ENCODE assay signal across 8 cellular contexts in genomic region chr12:52006726-52007157, GRCh38. TPM values are rescaled to one million over a fixed set of nuclear protein-coding genes. Genes with fewer than 3 reads are reported as not detected.
DNase-seq lines count a peak whose midpoint lies in the region; ATAC-seq and TF ChIP-seq lines count a peak whose summit lies in the region.

Gene TAMALIN, plus strand, starts transcription at chr12:52006946. Its CDS starts 74 bp downstream, at chr12:52007020.

- ATAC-seq in left lobe of liver: peak; percentile 56
- ATAC-seq in GM19324 (IDR thresholded peaks at IDR 0.05; ENCODE audit: low FRiP score, unreplicated experiment): no peak
- ATAC-seq in HG03378 (IDR thresholded peaks at IDR 0.05; ENCODE audit: unreplicated experiment): no peak

- POLR2A ChIA-PET in AG04450 (lab: Yijun Ruan, JAX): interaction anchor here (0.5 to 2.3 kb wide), 18 partner anchors 9 to 949 kb away, joined by 3 to 28 read pairs (median 4); partner anchors contain the start of genes ATG101 and NR4A1

- H3K4me3 ChIP-seq in AG04450 (ENCODE audit: low read depth, low read length) (peak within 1 kb of the TSS; percentile 81), choroid plexus epithelial cell (ENCODE audit: low read depth, low read length) (peak within 1 kb of the TSS; percentile 78)

- no peak within 1 kb of the TSS for H3K27ac ChIP-seq in AG04450 (ENCODE audit: low read depth, low read length)

- TF ChIP-seq CTCF in AG04450 (IDR thresholded peaks at IDR 0.05; ENCODE audit: low read depth, low read length) (no peak), choroid plexus epithelial cell (conservative IDR thresholded peaks at IDR 0.05; ENCODE audit: low read depth, low read length) (no peak)

- CTCF ChIA-PET in AG04450 (lab: Charles Lee): interaction anchor here (0.5 to 15.4 kb wide), 3 partner anchors 13 to 44 kb away, joined by 4 to 599 read pairs (median 76); no protein-coding TSS in a partner anchor

- DNase-seq in AG04450 (ENCODE audit: low read depth, low spot score): no peak
- DNase-seq in HuH-7 (ENCODE audit: low spot score): peak; percentile 53
- DNase-seq in activated CD4-positive, CD25-positive, alpha-beta regulatory T cell treated with anti-CD3 and anti-CD28 coated beads, Interleukin-2, amount 50 U/mL, for 72 hours: peak; percentile 73
- peak; percentile 74 for DNase-seq in choroid plexus epithelial cell (ENCODE audit: low read depth)
- DNase-seq in left lobe of liver (ENCODE audit: low spot score): peak; percentile 65
- peak; percentile 57 to 76 for DNase-seq in stimulated activated CD4-positive, alpha-beta T cell treated with anti-CD3 and anti-CD28 coated beads, Interleukin-2, amount 100 ng/mL, for 48 hours

- H3K27me3 ChIP-seq in AG04450 (ENCODE audit: control insufficient read depth, insufficient read depth, low read length): peaks cover 6% of the 10 kb centered on the region

- H3K9me3 ChIP-seq in AG04450 (ENCODE audit: control insufficient read depth, insufficient read depth, low read length): no peaks in the 10 kb centered on the region; the same call in 1 of the 2 replicates

RNA-seq across cellular contexts. Expression of gene TAMALIN, which starts in this region (rescaled TPM):
- 7.2 and 7.4 TPM in 2 replicates for polyA plus RNA-seq in AG04450 (2011; rRNA removed)
- 8.3 and 10.2 TPM in 2 replicates for polyA minus RNA-seq in AG04450 (2011; rRNA and poly(A)+ RNA removed)
- 5.5 TPM for total RNA-seq in left lobe of liver
